In the genomic region with DNA sequence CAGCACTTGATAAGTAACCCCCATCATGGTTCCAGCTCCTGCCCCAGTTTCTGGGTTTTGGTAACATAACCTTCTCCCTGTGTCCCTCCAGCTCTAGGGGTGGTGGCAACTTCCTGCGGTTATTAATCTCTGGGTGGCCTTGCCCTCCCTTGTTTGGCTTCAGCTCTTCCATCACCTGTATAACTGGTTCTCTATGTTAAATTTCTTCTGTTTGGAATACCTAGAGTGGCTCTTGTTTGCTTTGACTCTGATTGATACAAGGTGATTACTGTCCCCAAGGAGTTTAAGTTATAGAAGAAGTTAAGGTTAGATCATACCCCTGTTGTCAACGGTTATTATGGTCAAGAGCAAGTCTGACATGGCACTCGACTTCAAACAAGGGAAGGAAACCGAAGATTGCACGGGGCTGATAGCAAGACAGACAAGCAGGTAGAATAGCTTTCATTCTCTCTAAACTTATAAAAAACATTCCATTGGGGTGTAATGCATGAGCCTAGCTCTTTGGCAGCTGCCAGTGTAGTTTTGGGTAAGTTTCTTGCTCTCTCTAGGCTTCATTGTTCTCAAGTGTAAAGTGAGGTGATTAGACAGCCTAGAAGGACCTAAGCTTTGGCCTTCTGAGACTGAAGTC, we compare ENCODE assay signal across 25 cellular contexts. TPM values are rescaled to one million over a fixed set of nuclear protein-coding genes. Genes with fewer than 3 reads are reported as not detected.
A peak's percentile ranks its signal among the peaks of the same experiment; 100 is the strongest.
DNase-seq lines count a peak whose midpoint lies in the region; ATAC-seq and TF ChIP-seq lines count a peak whose summit lies in the region.
"Had no signal": no experiment of that assay in that cellular context is flagged by ENCODE, and none has a peak within 500 bp of the region (broad histone marks: within the 10 kb centered on the region; RNA-seq: fewer than 3 reads in every experiment).

No MANE protein-coding gene starts in this region.

- H3F3A ChIP-seq in MM.1S (ENCODE audit: insufficient read depth, low read length): peaks cover 11% of the 10 kb centered on the region; the same call in 1 of the 2 replicates

- no peaks in the 10 kb centered on the region for H3K36me3 ChIP-seq in CD8-positive, alpha-beta T cell (ENCODE audit: insufficient read depth, low read length)
- no peaks in the 10 kb centered on the region for H3K36me3 ChIP-seq in MM.1S (replicated peaks; ENCODE audit: insufficient read depth, low read length)
- H3K36me3 ChIP-seq: BE2C, vagina had no signal

- H3K4me1 Mint-ChIP-seq in activated CD4-positive, alpha-beta memory T cell treated with anti-CD3 and anti-CD28 coated beads for 36 hours (ENCODE audit: low read depth): peaks cover 59% of the 10 kb centered on the region
- H3K4me1 Mint-ChIP-seq in activated CD4-positive, alpha-beta memory T cell treated with anti-CD3 and anti-CD28 coated beads, Interleukin-2, amount 10 ng/mL, durations not matched to agents 7 days and 5 days: peaks cover 30% of the 10 kb centered on the region
- peaks cover 66% of the 10 kb centered on the region for H3K4me1 Mint-ChIP-seq in CD8-positive, alpha-beta T cell (ENCODE audit: low read depth)
- H3K4me1 Mint-ChIP-seq in activated CD8-positive, alpha-beta T cell treated with anti-CD3 and anti-CD28 coated beads for 36 hours (ENCODE audit: low read depth): peaks cover 68% of the 10 kb centered on the region
- H3K4me1 Mint-ChIP-seq: GM23338 had no signal

- H3K27me3 Mint-ChIP-seq in activated CD4-positive, alpha-beta memory T cell treated with anti-CD3 and anti-CD28 coated beads for 36 hours: no peaks in the 10 kb centered on the region
- H3K27me3 Mint-ChIP-seq in activated CD4-positive, alpha-beta memory T cell treated with anti-CD3 and anti-CD28 coated beads, Interleukin-2, amount 10 ng/mL, durations not matched to agents 7 days and 5 days: peaks cover 18% of the 10 kb centered on the region
- no peaks in the 10 kb centered on the region for H3K27me3 Mint-ChIP-seq in CD8-positive, alpha-beta T cell (ENCODE audit: low read depth)
- no peaks in the 10 kb centered on the region for H3K27me3 Mint-ChIP-seq in activated CD8-positive, alpha-beta T cell treated with anti-CD3 and anti-CD28 coated beads for 36 hours
- H3K27me3 Mint-ChIP-seq: naive B cell had no signal

- no peaks in the 10 kb centered on the region for H3K9me2 ChIP-seq in MM.1S (replicated peaks; ENCODE audit: insufficient read depth, low read length)

- TF ChIP-seq CTCF in CD8-positive, alpha-beta T cell (IDR thresholded peaks at IDR 0.05): no peak
- TF ChIP-seq CTCF in activated CD8-positive, alpha-beta T cell treated with anti-CD3 and anti-CD28 coated beads for 36 hours (IDR thresholded peaks at IDR 0.05): no peak
- no peak for TF ChIP-seq CTCF in MM.1S (IDR thresholded peaks at IDR 0.05; ENCODE audit: low read length)

- H3K4me2 ChIP-seq in MM.1S (ENCODE audit: low read depth, low read length): no peak overlapping the region
- H3K4me2 ChIP-seq: GM23338 had no signal

- DNase-seq in activated CD4-positive, alpha-beta memory T cell treated with anti-CD3 and anti-CD28 coated beads for 36 hours: no peak
- DNase-seq in activated CD4-positive, alpha-beta memory T cell treated with anti-CD3 and anti-CD28 coated beads, Interleukin-2, amount 10 ng/mL, durations not matched to agents 7 days and 5 days: no peak
- DNase-seq in CD8-positive, alpha-beta T cell: no peak
- DNase-seq in activated CD8-positive, alpha-beta T cell treated with anti-CD3 and anti-CD28 coated beads for 36 hours: no peak
- no peak for DNase-seq in MM.1S
- DNase-seq: activated CD8-positive, alpha-beta memory T cell treated with anti-CD3 and anti-CD28 coated beads, Interleukin-2, amount 50 U/mL, for 4 hours; BE2C; DND-41; head of caudate nucleus; HFFc6; left colon; naive B cell; NCI-H1417 treated with DMSO at 0.1 percent for 48 hours; NCI-H82; retina; testis had no signal

- peak overlapping the region; percentile 8 for H3K27ac ChIP-seq in CD8-positive, alpha-beta T cell (ENCODE audit: low read depth, low read length)
- no peak overlapping the region for H3K27ac ChIP-seq in MM.1S (ENCODE audit: low read length)
- H3K27ac ChIP-seq: testis, vagina had no signal

- H4K20me1 ChIP-seq in MM.1S (ENCODE audit: insufficient read depth, low read length): no peaks in the 10 kb centered on the region

- POLR2A ChIA-PET in activated CD4-positive, alpha-beta memory T cell treated with anti-CD3 and anti-CD28 coated beads for 36 hours (lab: Charles Lee): interaction anchor here (2.1 to 2.7 kb wide), 2 partner anchors 10 to 14 kb away, joined by 18 to 27 read pairs; partner anchors contain the start of gene CCR7
- POLR2A ChIA-PET in activated CD4-positive, alpha-beta memory T cell treated with anti-CD3 and anti-CD28 coated beads, Interleukin-2, amount 10 ng/mL, durations not matched to agents 7 days and 5 days (lab: Charles Lee): interaction anchor here (0.7 to 3.4 kb wide), 3 partner anchors 11 to 37 kb away, joined by 3 to 34 read pairs (median 3); partner anchors contain the start of gene CCR7
- POLR2A ChIA-PET in CD8-positive, alpha-beta T cell (lab: Charles Lee): interaction anchor here (1.2 to 4.1 kb wide), 7 partner anchors 9 to 32 kb away, joined by 3 to 32 read pairs (median 7); partner anchors contain the start of gene CCR7
- POLR2A ChIA-PET in activated CD8-positive, alpha-beta T cell treated with anti-CD3 and anti-CD28 coated beads for 36 hours (lab: Charles Lee): interaction anchor here (0.6 to 4.8 kb wide), 10 partner anchors 12 to 72 kb away, joined by 3 to 74 read pairs (median 4); partner anchors contain the start of gene CCR7

- no peak overlapping the region for H3K9ac ChIP-seq in MM.1S (ENCODE audit: low read length)

- peak overlapping the region; percentile 46 for H3K27ac Mint-ChIP-seq in activated CD4-positive, alpha-beta memory T cell treated with anti-CD3 and anti-CD28 coated beads for 36 hours
- H3K27ac Mint-ChIP-seq in activated CD4-positive, alpha-beta memory T cell treated with anti-CD3 and anti-CD28 coated beads, Interleukin-2, amount 10 ng/mL, durations not matched to agents 7 days and 5 days: no peak overlapping the region
- H3K27ac Mint-ChIP-seq in CD8-positive, alpha-beta T cell: peak overlapping the region; percentile 93
- peak overlapping the region; percentile 92 for H3K27ac Mint-ChIP-seq in activated CD8-positive, alpha-beta T cell treated with anti-CD3 and anti-CD28 coated beads for 36 hours
- H3K27ac Mint-ChIP-seq: GM23338; HFFc6; stimulated activated effector memory CD8-positive, alpha-beta T cell treated with anti-CD3 and anti-CD28 coated beads, Interleukin-12 subunit alpha, Interleukin-12 subunit beta, amount 100 ng/mL, for 72 hours had no signal

- CTCF ChIA-PET in activated CD4-positive, alpha-beta memory T cell treated with anti-CD3 and anti-CD28 coated beads for 36 hours (lab: Charles Lee): interaction anchor here (1.1 to 2.7 kb wide), 6 partner anchors 9 to 44 kb away, joined by 4 to 9 read pairs (median 6); no protein-coding TSS in a partner anchor
- CTCF ChIA-PET in activated CD4-positive, alpha-beta memory T cell treated with anti-CD3 and anti-CD28 coated beads, Interleukin-2, amount 10 ng/mL, durations not matched to agents 7 days and 5 days (lab: Charles Lee): interaction anchor here (1.0 to 1.7 kb wide), 2 partner anchors 14 to 16 kb away, joined by 3 to 4 read pairs; no protein-coding TSS in a partner anchor
- CTCF ChIA-PET in CD8-positive, alpha-beta T cell (lab: Charles Lee): interaction anchor here (1.0 to 3.3 kb wide), 8 partner anchors 14 to 43 kb away, joined by 3 to 30 read pairs (median 6); no protein-coding TSS in a partner anchor
- CTCF ChIA-PET in activated CD8-positive, alpha-beta T cell treated with anti-CD3 and anti-CD28 coated beads for 36 hours (lab: Charles Lee): interaction anchor here (0.7 to 3.3 kb wide), 9 partner anchors 8 to 44 kb away, joined by 4 to 22 read pairs (median 10); no protein-coding TSS in a partner anchor

- peaks cover 36% of the 10 kb centered on the region for H3K36me3 Mint-ChIP-seq in activated CD4-positive, alpha-beta memory T cell treated with anti-CD3 and anti-CD28 coated beads for 36 hours
- peaks cover 44% of the 10 kb centered on the region for H3K36me3 Mint-ChIP-seq in activated CD4-positive, alpha-beta memory T cell treated with anti-CD3 and anti-CD28 coated beads, Interleukin-2, amount 10 ng/mL, durations not matched to agents 7 days and 5 days (ENCODE audit: low read depth)
- H3K36me3 Mint-ChIP-seq in CD8-positive, alpha-beta T cell: peaks cover 16% of the 10 kb centered on the region
- peaks cover 38% of the 10 kb centered on the region for H3K36me3 Mint-ChIP-seq in activated CD8-positive, alpha-beta T cell treated with anti-CD3 and anti-CD28 coated beads for 36 hours (ENCODE audit: low read depth)
- H3K36me3 Mint-ChIP-seq: stimulated activated effector memory CD8-positive, alpha-beta T cell treated with anti-CD3 and anti-CD28 coated beads, Interleukin-12 subunit alpha, Interleukin-12 subunit beta, amount 100 ng/mL, for 72 hours had no signal

- peak overlapping the region; percentile 2 for H3K4me3 Mint-ChIP-seq in activated CD4-positive, alpha-beta memory T cell treated with anti-CD3 and anti-CD28 coated beads for 36 hours
- H3K4me3 Mint-ChIP-seq in activated CD4-positive, alpha-beta memory T cell treated with anti-CD3 and anti-CD28 coated beads, Interleukin-2, amount 10 ng/mL, durations not matched to agents 7 days and 5 days: no peak overlapping the region
- H3K4me3 Mint-ChIP-seq in CD8-positive, alpha-beta T cell: peak overlapping the region; percentile 49
- H3K4me3 Mint-ChIP-seq in activated CD8-positive, alpha-beta T cell treated with anti-CD3 and anti-CD28 coated beads for 36 hours: no peak overlapping the region
- H3K4me3 Mint-ChIP-seq: GM23338; HFFc6; stimulated activated effector memory CD8-positive, alpha-beta T cell treated with anti-CD3 and anti-CD28 coated beads, Interleukin-12 subunit alpha, Interleukin-12 subunit beta, amount 100 ng/mL, for 72 hours had no signal

- H3K79me2 ChIP-seq in MM.1S (ENCODE audit: low read length): no peaks in the 10 kb centered on the region

- peak; percentile 54 for ATAC-seq in CD8-positive, alpha-beta T cell
- no peak for ATAC-seq in activated CD8-positive, alpha-beta T cell treated with anti-CD3 and anti-CD28 coated beads for 36 hours
- ATAC-seq in esophagus mucosa (peak; percentile 63), HG02763 (IDR thresholded peaks at IDR 0.05; ENCODE audit: unreplicated experiment) (no peak), GM19397 (IDR thresholded peaks at IDR 0.05; ENCODE audit: unreplicated experiment) (no peak)
- ATAC-seq: GM23338; left colon; stimulated activated effector memory CD8-positive, alpha-beta T cell treated with anti-CD3 and anti-CD28 coated beads, Interleukin-12 subunit alpha, Interleukin-12 subunit beta, amount 100 ng/mL, for 72 hours had no signal

- H3K4me1 ChIP-seq in CD8-positive, alpha-beta T cell (ENCODE audit: insufficient read depth, low read length): peaks cover 56% of the 10 kb centered on the region
- H3K4me1 ChIP-seq in MM.1S (ENCODE audit: low read length): peaks cover 19% of the 10 kb centered on the region
- H3K4me1 ChIP-seq: BE2C, testis, vagina had no signal

- peaks cover 38% of the 10 kb centered on the region for H3K9me3 Mint-ChIP-seq in activated CD4-positive, alpha-beta memory T cell treated with anti-CD3 and anti-CD28 coated beads for 36 hours
- peaks cover 43% of the 10 kb centered on the region for H3K9me3 Mint-ChIP-seq in activated CD4-positive, alpha-beta memory T cell treated with anti-CD3 and anti-CD28 coated beads, Interleukin-2, amount 10 ng/mL, durations not matched to agents 7 days and 5 days
- H3K9me3 Mint-ChIP-seq in CD8-positive, alpha-beta T cell: peaks cover 22% of the 10 kb centered on the region
- peaks cover 44% of the 10 kb centered on the region for H3K9me3 Mint-ChIP-seq in activated CD8-positive, alpha-beta T cell treated with anti-CD3 and anti-CD28 coated beads for 36 hours
- H3K9me3 Mint-ChIP-seq: GM23338 had no signal

- no peak overlapping the region for H2AFZ ChIP-seq in MM.1S (ENCODE audit: low read length)
- H2AFZ ChIP-seq: GM23338 had no signal

- H3K4me3 ChIP-seq in CD8-positive, alpha-beta T cell (ENCODE audit: low read depth, low read length): no peak overlapping the region
- no peak overlapping the region for H3K4me3 ChIP-seq in MM.1S (ENCODE audit: low read length)
- H3K4me3 ChIP-seq: GM23338, testis, vagina had no signal

- H3K9me3 ChIP-seq in CD8-positive, alpha-beta T cell (ENCODE audit: low read length): no peaks in the 10 kb centered on the region
- H3K9me3 ChIP-seq in MM.1S (replicated peaks; ENCODE audit: insufficient read depth, low read length): no peaks in the 10 kb centered on the region
- H3K9me3 ChIP-seq: testis had no signal

- intact Hi-C loops in activated CD4-positive, alpha-beta memory T cell treated with anti-CD3 and anti-CD28 coated beads for 36 hours (cut with micrococcal nuclease): loop anchor here (2.0 kb wide), 1 partner anchor 13 kb away; no protein-coding TSS in a partner anchor
- intact Hi-C loops in CD8-positive, alpha-beta T cell (cut with DNase I, micrococcal nuclease): loop anchor here in 1 of 2 experiments (1.0 kb wide), 1 partner anchor 9 kb away; no protein-coding TSS in a partner anchor
- intact Hi-C loops in activated CD8-positive, alpha-beta T cell treated with anti-CD3 and anti-CD28 coated beads for 36 hours (cut with micrococcal nuclease): no loop called here

- H3K27me3 ChIP-seq in CD8-positive, alpha-beta T cell (ENCODE audit: insufficient read depth, low read length): no peaks in the 10 kb centered on the region
- H3K27me3 ChIP-seq in MM.1S (replicated peaks; ENCODE audit: insufficient read depth, low read length): peaks cover 6% of the 10 kb centered on the region; the same call in 1 of the 2 replicates
- H3K27me3 ChIP-seq: testis, vagina had no signal

RNA-seq across cellular contexts. Expression of gene CCR7, which starts 11.0 kb away (rescaled TPM):
- 100 to 1,000 TPM; 137 to 145 TPM for total RNA-seq in activated CD4-positive, alpha-beta memory T cell treated with anti-CD3 and anti-CD28 coated beads for 36 hours
- 10 to 100 TPM; 43.3 to 44.6 TPM for total RNA-seq in activated CD4-positive, alpha-beta memory T cell treated with anti-CD3 and anti-CD28 coated beads, Interleukin-2, amount 10 ng/mL, durations not matched to agents 7 days and 5 days
- 100 to 1,000 TPM; 196 to 199 TPM for total RNA-seq in CD8-positive, alpha-beta T cell
- 100 to 1,000 TPM; 297 to 302 TPM for total RNA-seq in activated CD8-positive, alpha-beta T cell treated with anti-CD3 and anti-CD28 coated beads for 36 hours
- total RNA-seq in esophagus mucosa: 0.48 TPM
- total RNA-seq: cerebellum, HFFc6, M059J, osteocyte, vagina had no signal

Comparison
In these comparisons a context has a peak if more than half of its experiments do, and no peak if none do; other contexts are left out.
1. H3K4me3 Mint-ChIP-seq: peak in activated CD4-positive, alpha-beta memory T cell treated with anti-CD3 and anti-CD28 coated beads for 36 hours (single experiment) and CD8-positive, alpha-beta T cell (single experiment); none in activated CD4-positive, alpha-beta memory T cell treated with anti-CD3 and anti-CD28 coated beads, Interleukin-2, amount 10 ng/mL, durations not matched to agents 7 days and 5 days (single experiment) and activated CD8-positive, alpha-beta T cell treated with anti-CD3 and anti-CD28 coated beads for 36 hours (single experiment).
2. ATAC-seq: peak in CD8-positive, alpha-beta T cell (single experiment) and esophagus mucosa (single experiment); none in activated CD8-positive, alpha-beta T cell treated with anti-CD3 and anti-CD28 coated beads for 36 hours (single experiment), HG02763 (single experiment) and GM19397 (single experiment).
3. RNA of gene CCR7, which starts 11.0 kb away (total RNA-seq): 297 to 302 TPM in activated CD8-positive, alpha-beta T cell treated with anti-CD3 and anti-CD28 coated beads for 36 hours, 196 to 199 TPM in CD8-positive, alpha-beta T cell, 137 to 145 TPM in activated CD4-positive, alpha-beta memory T cell treated with anti-CD3 and anti-CD28 coated beads for 36 hours and 43.3 to 44.6 TPM in activated CD4-positive, alpha-beta memory T cell treated with anti-CD3 and anti-CD28 coated beads, Interleukin-2, amount 10 ng/mL, durations not matched to agents 7 days and 5 days; 0.48 TPM in esophagus mucosa (single experiment); every median in the first group is over 10 times any median in the second.